9 cellular contexts compared by ENCODE assay signal in genomic region chr13:96075953-96076543, GRCh38. TPM values are rescaled to one million over a fixed set of nuclear protein-coding genes. Genes with fewer than 3 reads are reported as not detected.
A peak's percentile ranks its signal among the peaks of the same experiment; 100 is the strongest.
DNase-seq lines count a peak whose midpoint lies in the region; ATAC-seq and TF ChIP-seq lines count a peak whose summit lies in the region.
"Had no signal": no experiment of that assay in that cellular context is flagged by ENCODE, and none has a peak within 500 bp of the region (broad histone marks: within the 10 kb centered on the region; RNA-seq: fewer than 3 reads in every experiment).

No MANE protein-coding gene starts in this region.

- peaks cover 4% of the 10 kb centered on the region for H3K27me3 ChIP-seq in osteoblast (ENCODE audit: insufficient read depth, low read length)

- peak; percentile 53 for TF ChIP-seq CTCF in GM12873 (IDR thresholded peaks at IDR 0.05; ENCODE audit: insufficient read depth, low read depth, low read length, missing control alignments)
- TF ChIP-seq CTCF in osteoblast (IDR thresholded peaks at IDR 0.05; ENCODE audit: extremely low read depth, low read depth, low read length) = peak; percentile 74

- no peaks in the 10 kb centered on the region for H3K36me3 Mint-ChIP-seq in activated CD4-positive, alpha-beta memory T cell treated with anti-CD3 and anti-CD28 coated beads, Interleukin-2, amount 10 ng/mL, durations not matched to agents 7 days and 5 days (ENCODE audit: low read depth)

- H3K79me2 ChIP-seq in osteoblast (ENCODE audit: insufficient read depth, low read length) = no peaks in the 10 kb centered on the region

- DNase-seq in astrocyte of the hippocampus (ENCODE audit: low read depth, low spot score) (peak; percentile 40), osteoblast (ENCODE audit: insufficient read length, low spot score, missing footprints) (peak; percentile 49), substantia nigra (lab: John Stamatoyannopoulos, UW) (no peak), cerebellum (ENCODE audit: low spot score) (no peak)
- no peak for DNase-seq in activated CD4-positive, alpha-beta memory T cell treated with anti-CD3 and anti-CD28 coated beads, Interleukin-2, amount 10 ng/mL, durations not matched to agents 7 days and 5 days
- DNase-seq in activated CD4-positive, CD25-positive, alpha-beta regulatory T cell (lab: John Stamatoyannopoulos, UW) = no peak

- ATAC-seq in HG03066 (IDR thresholded peaks at IDR 0.05; ENCODE audit: low read depth, unreplicated experiment) = peak; percentile 60

- CTCF ChIA-PET in activated CD4-positive, alpha-beta memory T cell treated with anti-CD3 and anti-CD28 coated beads, Interleukin-2, amount 10 ng/mL, durations not matched to agents 7 days and 5 days (lab: Charles Lee) = no interaction called here

- H3K36me3 ChIP-seq in osteoblast (ENCODE audit: insufficient read depth, low read length) = no peaks in the 10 kb centered on the region

- H3K4me3 ChIP-seq in osteoblast (ENCODE audit: insufficient read depth, low read length) = no peak overlapping the region

- no peaks in the 10 kb centered on the region for H3K4me1 ChIP-seq in osteoblast (ENCODE audit: insufficient read depth, low read length)

- H3K27ac ChIP-seq in osteoblast (ENCODE audit: low read depth, low read length) = no peak overlapping the region
- H3K27ac ChIP-seq in substantia nigra (ENCODE audit: low read depth, low read length, poor library complexity, severe bottlenecking) = no peak overlapping the region

- no peak overlapping the region for H3K4me2 ChIP-seq in osteoblast (ENCODE audit: insufficient read depth, low read length)

- H2AFZ ChIP-seq in osteoblast (ENCODE audit: low read length) = no peak overlapping the region

- H3K27ac Mint-ChIP-seq in activated CD4-positive, alpha-beta memory T cell treated with anti-CD3 and anti-CD28 coated beads, Interleukin-2, amount 10 ng/mL, durations not matched to agents 7 days and 5 days = no peak overlapping the region

- H4K20me1 ChIP-seq in osteoblast (ENCODE audit: insufficient read depth, low read length) = no peaks in the 10 kb centered on the region

- no peaks in the 10 kb centered on the region for H3K27me3 Mint-ChIP-seq in activated CD4-positive, alpha-beta memory T cell treated with anti-CD3 and anti-CD28 coated beads, Interleukin-2, amount 10 ng/mL, durations not matched to agents 7 days and 5 days

- POLR2A ChIA-PET in activated CD4-positive, alpha-beta memory T cell treated with anti-CD3 and anti-CD28 coated beads, Interleukin-2, amount 10 ng/mL, durations not matched to agents 7 days and 5 days (lab: Charles Lee) = no interaction called here

- no peaks in the 10 kb centered on the region for H3K9me3 Mint-ChIP-seq in activated CD4-positive, alpha-beta memory T cell treated with anti-CD3 and anti-CD28 coated beads, Interleukin-2, amount 10 ng/mL, durations not matched to agents 7 days and 5 days

- no peaks in the 10 kb centered on the region for H3K9me3 ChIP-seq in osteoblast (ENCODE audit: low read depth, low read length)

- no peak overlapping the region for H3K4me3 Mint-ChIP-seq in activated CD4-positive, alpha-beta memory T cell treated with anti-CD3 and anti-CD28 coated beads, Interleukin-2, amount 10 ng/mL, durations not matched to agents 7 days and 5 days

- no peaks in the 10 kb centered on the region for H3K4me1 Mint-ChIP-seq in activated CD4-positive, alpha-beta memory T cell treated with anti-CD3 and anti-CD28 coated beads, Interleukin-2, amount 10 ng/mL, durations not matched to agents 7 days and 5 days

RNA-seq across cellular contexts. Expression of gene HS6ST3, which starts 13.9 kb away (rescaled TPM):
- total RNA-seq in osteoblast (under 0.01 TPM in 1 of 2 replicates, not detected in the other), cerebellum (35.0 TPM)
- not detected for total RNA-seq in activated CD4-positive, alpha-beta memory T cell treated with anti-CD3 and anti-CD28 coated beads, Interleukin-2, amount 10 ng/mL, durations not matched to agents 7 days and 5 days
- total RNA-seq: NCI-H460 had no signal

RNA-seq across cellular contexts. Expression of gene UGGT2, which starts 22.8 kb away (rescaled TPM):
- 75.4 and 78.2 TPM in 2 replicates for total RNA-seq in osteoblast
- total RNA-seq in cerebellum = 94.6 TPM
- not detected for total RNA-seq in activated CD4-positive, alpha-beta memory T cell treated with anti-CD3 and anti-CD28 coated beads, Interleukin-2, amount 10 ng/mL, durations not matched to agents 7 days and 5 days

Comparison
In these comparisons a context has a peak if more than half of its experiments do, and no peak if none do; other contexts are left out.
1. DNase-seq: peak in astrocyte of the hippocampus (single experiment) and osteoblast (single experiment); none in substantia nigra (0 of 49), cerebellum (single experiment), activated CD4-positive, alpha-beta memory T cell treated with anti-CD3 and anti-CD28 coated beads, Interleukin-2, amount 10 ng/mL, durations not matched to agents 7 days and 5 days (single experiment) and activated CD4-positive, CD25-positive, alpha-beta regulatory T cell (0 of 4).
2. RNA of gene HS6ST3, which starts 13.9 kb away (total RNA-seq): 35.0 TPM in cerebellum (single experiment); under 0.01 TPM in osteoblast and not detected in activated CD4-positive, alpha-beta memory T cell treated with anti-CD3 and anti-CD28 coated beads, Interleukin-2, amount 10 ng/mL, durations not matched to agents 7 days and 5 days; every median in the first group is over 10 times any median in the second.
3. RNA of gene UGGT2, which starts 22.8 kb away (total RNA-seq): 94.6 TPM in cerebellum (single experiment) and 75.4 to 78.2 TPM in osteoblast; not detected in activated CD4-positive, alpha-beta memory T cell treated with anti-CD3 and anti-CD28 coated beads, Interleukin-2, amount 10 ng/mL, durations not matched to agents 7 days and 5 days; every median in the first group is over 10 times any median in the second.